Comparison of ENCODE assay signal across 8 cellular contexts in genomic region chr17:43900183-43900857, GRCh38. TPM values are rescaled to one million over a fixed set of nuclear protein-coding genes. Genes with fewer than 3 reads are reported as not detected.
DNase-seq lines count a peak whose midpoint lies in the region; ATAC-seq and TF ChIP-seq lines count a peak whose summit lies in the region.

No MANE protein-coding gene starts in this region.

- peak overlapping the region; percentile 66 for H3K4me3 ChIP-seq in GM23248

- no peaks in the 10 kb centered on the region for H3K36me3 ChIP-seq in GM23248 (ENCODE audit: low read depth)

- no peaks in the 10 kb centered on the region for H3K9me2 ChIP-seq in GM23248 (ENCODE audit: insufficient read depth)

- peaks cover 20% of the 10 kb centered on the region for H3K4me1 Mint-ChIP-seq in type B pancreatic cell (ENCODE audit: unreplicated experiment)

- TF ChIP-seq CTCF in type B pancreatic cell (conservative IDR thresholded peaks at IDR 0.05) = no peak

- 6 to 8% methylated on average over 27 to 31 of the region's 31 CpGs for WGBS in GM23248 (ENCODE audit: low coverage in 1 of 2, low lambda C conversion rate in 2 of 2, missing lambda C conversion rate in 2 of 2), 2 experiments

- peak overlapping the region; percentile 81 for H3K4me2 ChIP-seq in GM23248 (ENCODE audit: unreplicated experiment)

- 0 out of 2 replicates have a peak, but pooled peaks cover 3% of the 10 kb centered on the region for H3K4me1 ChIP-seq in GM23248 (ENCODE audit: insufficient read depth)

- peak overlapping the region; percentile 59 for H2AFZ ChIP-seq in GM23248

- no peaks in the 10 kb centered on the region for H4K20me1 ChIP-seq in GM23248 (ENCODE audit: insufficient read depth)

- no peaks in the 10 kb centered on the region for H3F3A ChIP-seq in GM23248 (ENCODE audit: insufficient read depth)

- H3K36me3 Mint-ChIP-seq in type B pancreatic cell = no peaks in the 10 kb centered on the region

- H3K9me3 ChIP-seq in GM23248 (ENCODE audit: low read depth) = no peaks in the 10 kb centered on the region

- H3K79me2 ChIP-seq in GM23248 (ENCODE audit: insufficient read depth) = no peaks in the 10 kb centered on the region

- no peak overlapping the region for H3K27ac ChIP-seq in GM23248

- peak; percentile 97 for ATAC-seq in left ventricle myocardium superior

- DNase-seq in AML-193 (lab: John Stamatoyannopoulos, UW) (peak; percentile 90 to 91), GM23248 (peak; percentile 92), NCI-H1694 (lab: John Stamatoyannopoulos, UW) (peak; percentile 92), T-helper 2 cell (peak; percentile 57 to 83 (median 77)), amniotic stem cell (lab: John Stamatoyannopoulos, UW) (peak; percentile 52), left ventricle myocardium superior (peak; percentile 94), posterior vena cava (ENCODE audit: low spot score) (peak; percentile 95), type B pancreatic cell (ENCODE audit: extremely low spot score, unreplicated experiment) (peak; percentile 90)

- H3K27me3 ChIP-seq in GM23248 (replicated peaks; ENCODE audit: insufficient read depth) = no peaks in the 10 kb centered on the region

- no peak overlapping the region for H3K27ac Mint-ChIP-seq in type B pancreatic cell

- in situ Hi-C loops in GM23248 (cut with MboI) = no loop called here

- peaks cover 19% of the 10 kb centered on the region for H3K27me3 Mint-ChIP-seq in type B pancreatic cell

- intact Hi-C loops in left ventricle myocardium superior (cut with micrococcal nuclease) (no loop called here), posterior vena cava (cut with DNase I) (no loop called here)

- peak overlapping the region; percentile 89 for H3K4me3 Mint-ChIP-seq in type B pancreatic cell

- H3K9ac ChIP-seq in GM23248 = no peak overlapping the region

- no peaks in the 10 kb centered on the region for H3K9me3 Mint-ChIP-seq in type B pancreatic cell

RNA-seq across cellular contexts. Expression of gene MPP2, which starts 7.0 kb away (rescaled TPM):
- 5.1 and 13.8 TPM in 2 replicates for total RNA-seq in GM23248 (2014; rRNA removed; shearing (Covaris generic))
- 3.8 and 4.1 TPM in 2 replicates for polyA plus RNA-seq in GM23248 (2016; fragmentation: Nextera tagmentation; extraction: Ambion mirVana)
- total RNA-seq in left ventricle myocardium superior = 17.1 TPM
- total RNA-seq in posterior vena cava = 10 to 100 TPM; 11.4 to 15.5 TPM
- 5.2 and 18.5 TPM in 2 replicates for total RNA-seq in type B pancreatic cell (ENCODE audit: low replicate concordance)

RNA-seq across cellular contexts. Expression of gene PPY, which starts 42.0 kb away (rescaled TPM):
- total RNA-seq in GM23248 (2014; rRNA removed; shearing (Covaris generic)) = not detected in 2 replicates
- polyA plus RNA-seq in GM23248 (2016; fragmentation: Nextera tagmentation; extraction: Ambion mirVana) = not detected in 2 replicates
- total RNA-seq in left ventricle myocardium superior (not detected), posterior vena cava (not detected), type B pancreatic cell (ENCODE audit: low replicate concordance) (29.8 and 65.9 TPM in 2 replicates)

RNA-seq across cellular contexts. Expression of gene CD300LG, which starts 53.3 kb away (rescaled TPM):
- total RNA-seq in GM23248 (2014; rRNA removed; shearing (Covaris generic)) = not detected in 2 replicates
- not detected in 2 replicates for polyA plus RNA-seq in GM23248 (2016; fragmentation: Nextera tagmentation; extraction: Ambion mirVana)
- total RNA-seq in left ventricle myocardium superior = 19.1 TPM
- total RNA-seq in posterior vena cava = 1 to 10 TPM; 3.5 to 5.1 TPM
- not detected in 2 replicates for total RNA-seq in type B pancreatic cell (ENCODE audit: low replicate concordance)

RNA-seq across cellular contexts. Expression of gene PYY, which starts 53.4 kb away (rescaled TPM):
- total RNA-seq in GM23248 (2014; rRNA removed; shearing (Covaris generic)) = not detected in 2 replicates
- not detected in 2 replicates for polyA plus RNA-seq in GM23248 (2016; fragmentation: Nextera tagmentation; extraction: Ambion mirVana)
- total RNA-seq in left ventricle myocardium superior = not detected
- not detected for total RNA-seq in posterior vena cava
- total RNA-seq in type B pancreatic cell (ENCODE audit: low replicate concordance) = 2.3 and 3.5 TPM in 2 replicates

Comparison
In these comparisons a context has a peak if more than half of its experiments do, and no peak if none do; other contexts are left out.
1. RNA of gene PPY, which starts 42.0 kb away (total RNA-seq): 29.8 to 65.9 TPM in type B pancreatic cell; not detected in GM23248, not detected in left ventricle myocardium superior (single experiment) and not detected in posterior vena cava; every median in the first group is over 10 times any median in the second.
2. Peak in every context shown above with its lines, with median percentiles within 50 percentile points of each other: DNase-seq.